1 cellular context compared by ENCODE assay signal in genomic region chr12:54300732-54301427, GRCh38.
TF ChIP-seq lines count a peak whose summit lies in the region.

Gene NFE2, minus strand, starts transcription at chr12:54301015. Its CDS starts 5,767 bp downstream, at chr12:54295248.

TF ChIP-seq in K562, 482 proteins besides CTCF, POLR2A, EP300 and RAD21 (continued from another document):
- TF ChIP-seq ZBTB2 (IDR thresholded peaks at IDR 0.05): peak; percentile 77
- TF ChIP-seq THAP12 (CRISPR knock-in tag; IDR thresholded peaks at IDR 0.05): peak; percentile 92
- TF ChIP-seq ETV5 (CRISPR knock-in tag; IDR thresholded peaks at IDR 0.05; ENCODE audit: low read depth): peak; percentile 87
- peak; percentile 50; the same call in 1 of the 2 replicates for TF ChIP-seq LCOR (CRISPR knock-in tag; IDR thresholded peaks at IDR 0.05)
- TF ChIP-seq MBD2 (IDR thresholded peaks at IDR 0.05; ENCODE audit: borderline replicate concordance, low read depth): peak; percentile 63; the same call in 1 of the 2 replicates
- TF ChIP-seq HDAC2 (IDR thresholded peaks at IDR 0.05): peak; percentile 60; the same call in 1 of the 2 replicates
- no peak for TF ChIP-seq NR4A1 (CRISPR knock-in tag; IDR thresholded peaks at IDR 0.05)
- TF ChIP-seq NR4A1 (tag; IDR thresholded peaks at IDR 0.05): peak; percentile 72; the same call in 1 of the 2 replicates
- no peak for TF ChIP-seq SIX5 (IDR thresholded peaks at IDR 0.05; ENCODE audit: borderline replicate concordance in 1 of 2, insufficient read depth in 1 of 2, low read depth in 1 of 2, low read length in 2 of 2)
- peak; percentile 86 for TF ChIP-seq MAX (CRISPR knock-in tag; IDR thresholded peaks at IDR 0.05)
- TF ChIP-seq MAZ (CRISPR knock-in tag; conservative IDR thresholded peaks at IDR 0.05 in 1 of 2, IDR thresholded peaks at IDR 0.05 in 1 of 2): peak; percentile 92 to 96
- peak; percentile 81 for TF ChIP-seq TBP (optimal IDR thresholded peaks at IDR 0.05; ENCODE audit: low read depth, low read length)
- TF ChIP-seq ESRRA (IDR thresholded peaks at IDR 0.05; ENCODE audit: borderline replicate concordance, low read depth): peak; percentile 82; the same call in 1 of the 2 replicates
- no peak for TF ChIP-seq HINFP (tag; conservative IDR thresholded peaks at IDR 0.05; ENCODE audit: low read depth)
- TF ChIP-seq E2F6 (IDR thresholded peaks at IDR 0.05; ENCODE audit: borderline replicate concordance in 1 of 2, extremely low read depth in 1 of 2, insufficient read depth in 1 of 2, insufficient read length in 1 of 2, low read depth in 1 of 2, low read length in 1 of 2, poor library complexity in 1 of 2, severe bottlenecking in 1 of 2): peak in 1 of 2 experiments; percentile 64
- TF ChIP-seq POLR2H (tag; IDR thresholded peaks at IDR 0.05; ENCODE audit: low read depth): 0 out of 2 replicates have a peak, but pooled peaks have one; percentile 17
- TF ChIP-seq ZC3H4 (CRISPR knock-in tag; IDR thresholded peaks at IDR 0.05; ENCODE audit: borderline replicate concordance): peak; percentile 77; the same call in 1 of the 2 replicates
- no peak for TF ChIP-seq NR0B1 (IDR thresholded peaks at IDR 0.05; ENCODE audit: partially characterized antibody)
- TF ChIP-seq SREBF2 (CRISPR knock-in tag; IDR thresholded peaks at IDR 0.05): peak; percentile 63; the same call in 1 of the 2 replicates
- TF ChIP-seq HDAC1 (IDR thresholded peaks at IDR 0.05): peak in 1 of 2 experiments; percentile 64; a peak in 1 of 4 replicates
- TF ChIP-seq SRSF9 (IDR thresholded peaks at IDR 0.05; ENCODE audit: borderline replicate concordance, low read depth, low read length): no peak
- peak; percentile 94 for TF ChIP-seq POLR2G (IDR thresholded peaks at IDR 0.05; ENCODE audit: low read depth, low read length)
- TF ChIP-seq CTBP1 (IDR thresholded peaks at IDR 0.05; ENCODE audit: borderline replicate concordance): peak; percentile 78
- TF ChIP-seq KLF13 (tag; IDR thresholded peaks at IDR 0.05; ENCODE audit: borderline replicate concordance, low read depth): peak; percentile 47; the same call in 1 of the 2 replicates
- peak; percentile 56; the same call in 1 of the 2 replicates for TF ChIP-seq ZEB2 (IDR thresholded peaks at IDR 0.05)
- peak; percentile 39; the same call in 1 of the 2 replicates for TF ChIP-seq SOX6 (IDR thresholded peaks at IDR 0.05)
- TF ChIP-seq NEUROD1 (IDR thresholded peaks at IDR 0.05; ENCODE audit: borderline replicate concordance, low read depth, low read length, partially characterized antibody): peak; percentile 17
- TF ChIP-seq CEBPZ (IDR thresholded peaks at IDR 0.05; ENCODE audit: borderline replicate concordance, low read depth, low read length): no peak
- no peak for TF ChIP-seq TRIM28 (IDR thresholded peaks at IDR 0.05)
- no peak for TF ChIP-seq MAFF (IDR thresholded peaks at IDR 0.05; ENCODE audit: low read length)
- no peak for TF ChIP-seq GTF2A2 (tag; IDR thresholded peaks at IDR 0.05)
- no peak for TF ChIP-seq HMG20A (CRISPR knock-in tag; conservative IDR thresholded peaks at IDR 0.05)
- TF ChIP-seq ATF7 (IDR thresholded peaks at IDR 0.05): peak; percentile 55
- peak; percentile 95; the same call in 1 of the 2 replicates for TF ChIP-seq ATF6 (CRISPR knock-in tag; IDR thresholded peaks at IDR 0.05)
- TF ChIP-seq KAT7 (CRISPR knock-in tag; IDR thresholded peaks at IDR 0.05; ENCODE audit: borderline replicate concordance): peak; percentile 76; the same call in 1 of the 2 replicates
- TF ChIP-seq ZNF395 (CRISPR knock-in tag; IDR thresholded peaks at IDR 0.05): peak; percentile 4; the same call in 1 of the 2 replicates
- no peak for TF ChIP-seq ZNF263 (CRISPR knock-in tag; IDR thresholded peaks at IDR 0.05; ENCODE audit: borderline replicate concordance)
- peak; percentile 81 for TF ChIP-seq RNF2 (IDR thresholded peaks at IDR 0.05)
- TF ChIP-seq TFAP4 (CRISPR knock-in tag; IDR thresholded peaks at IDR 0.05; ENCODE audit: borderline replicate concordance): peak; percentile 82
- TF ChIP-seq RCOR1 (IDR thresholded peaks at IDR 0.05; ENCODE audit: borderline replicate concordance in 1 of 2, low read depth in 2 of 2, low read length in 2 of 2): peak in 1 of 2 experiments; percentile 6; a peak in 1 of 4 replicates
- no peak for TF ChIP-seq NFE2 (IDR thresholded peaks at IDR 0.05; ENCODE audit: low read depth)
- peak; percentile 41 for TF ChIP-seq KDM5B (IDR thresholded peaks at IDR 0.05; ENCODE audit: insufficient replicate concordance, low read depth, low read length)
- peak; percentile 45; the same call in 1 of the 2 replicates for TF ChIP-seq PHF8 (IDR thresholded peaks at IDR 0.05; ENCODE audit: borderline replicate concordance, low read length)
- TF ChIP-seq NCOR1 (IDR thresholded peaks at IDR 0.05): no peak
- no peak for TF ChIP-seq FOXP4 (CRISPR knock-in tag; IDR thresholded peaks at IDR 0.05; ENCODE audit: borderline replicate concordance)
